In the genomic region with DNA sequence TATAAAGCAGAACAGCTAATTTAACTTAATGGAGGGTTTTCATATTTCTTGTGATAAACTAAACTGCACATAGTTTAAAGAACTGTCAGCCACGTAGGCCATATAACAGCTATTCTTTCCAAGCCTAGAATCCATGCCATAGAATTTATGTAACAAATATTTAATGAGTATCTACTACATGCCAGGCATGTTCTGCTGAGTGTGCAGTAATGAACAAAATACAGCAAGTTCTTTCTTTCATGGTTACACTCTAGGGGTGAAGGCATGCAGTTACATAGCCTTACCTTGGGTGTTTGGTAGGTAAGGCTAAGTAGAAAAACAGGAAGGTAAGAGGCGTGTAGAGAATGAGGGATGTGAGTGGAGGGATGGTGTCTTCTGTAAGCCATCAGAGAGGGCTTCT, we compare ENCODE assay signal across 1 cellular context.
TF ChIP-seq lines count a peak whose summit lies in the region.

No MANE protein-coding gene starts in this region.

TF ChIP-seq in IMR-90, 13 proteins besides CTCF, POLR2A, EP300 and RAD21:
- no peak for TF ChIP-seq MXI1 (IDR thresholded peaks at IDR 0.05; ENCODE audit: borderline replicate concordance, low read depth, low read length)
- peak; percentile 91 for TF ChIP-seq MAFK (IDR thresholded peaks at IDR 0.05; ENCODE audit: low read depth, low read length)
- no peak for TF ChIP-seq CHD1 (IDR thresholded peaks at IDR 0.05; ENCODE audit: low read depth, low read length)
- no peak for TF ChIP-seq SMC3 (IDR thresholded peaks at IDR 0.05; ENCODE audit: low read depth, low read length)
